9 cellular contexts compared by ENCODE assay signal in the genomic region with DNA sequence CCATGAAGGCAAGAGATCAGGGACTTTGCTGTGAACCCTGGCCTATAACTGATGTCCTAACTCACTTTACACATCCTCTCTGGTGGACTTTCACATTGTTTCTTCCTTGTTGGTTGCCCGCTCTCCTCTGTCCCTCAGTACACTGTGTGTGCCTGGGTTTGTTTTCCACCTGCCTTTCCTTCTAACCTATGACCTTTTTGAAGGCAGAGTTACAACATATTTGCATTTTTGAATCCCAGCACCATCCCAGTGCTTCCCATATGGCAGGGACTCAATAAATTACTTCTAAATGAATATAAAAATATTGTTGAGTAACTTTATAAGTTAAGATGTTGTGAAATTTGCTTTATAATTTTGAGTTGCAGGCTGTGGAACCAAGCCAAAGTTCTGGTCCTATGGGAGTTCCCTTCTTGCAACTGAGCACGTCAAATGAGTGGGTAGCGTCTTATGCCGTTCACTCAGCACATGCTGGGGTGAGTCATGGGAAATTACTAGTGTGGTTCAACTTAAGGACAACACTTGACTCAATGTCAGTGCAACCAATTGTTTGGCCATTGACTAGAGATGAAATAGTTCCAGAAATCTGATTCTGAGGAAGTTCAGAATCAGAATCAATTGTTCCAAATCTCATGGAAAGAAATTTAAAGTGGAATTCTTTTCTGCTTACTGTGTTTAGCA.
DNase-seq lines count a peak whose midpoint lies in the region; ATAC-seq and TF ChIP-seq lines count a peak whose summit lies in the region.
"Had no signal": no experiment of that assay in that cellular context is flagged by ENCODE, and none has a peak within 500 bp of the region (broad histone marks: within the 10 kb centered on the region; RNA-seq: fewer than 3 reads in every experiment).

No MANE protein-coding gene starts in this region.

- WGBS in psoas muscle, 3 donors = 29 to 37% (median 34%) methylated on average over 4 of the region's 4 CpGs

- H3K27me3 ChIP-seq in psoas muscle (ENCODE audit: insufficient read depth in 3 of 3, low read length in 2 of 3) = no peaks in the 10 kb centered on the region

- TF ChIP-seq CTCF in chondrocyte (IDR thresholded peaks at IDR 0.05) (no peak), psoas muscle (IDR thresholded peaks at IDR 0.05) (no peak)

- H3K27ac Mint-ChIP-seq in chondrocyte (ENCODE audit: unreplicated experiment) = peak overlapping the region; percentile 86
- H3K27ac Mint-ChIP-seq: dendritic cell treated with granulocyte-macrophage colony-stimulating factor and Interleukin-4, amounts not matched to agents 40 ng/mL and 50 ng/mL, for 4 days had no signal

- peaks cover 5% of the 10 kb centered on the region for H3K9me3 Mint-ChIP-seq in chondrocyte (ENCODE audit: low read depth)

- peaks cover 9% of the 10 kb centered on the region for H3K4me1 Mint-ChIP-seq in chondrocyte (ENCODE audit: low read depth)

- peak overlapping the region; percentile 28 for H3K4me3 Mint-ChIP-seq in chondrocyte (ENCODE audit: unreplicated experiment)
- H3K4me3 Mint-ChIP-seq: dendritic cell treated with granulocyte-macrophage colony-stimulating factor and Interleukin-4, amounts not matched to agents 40 ng/mL and 50 ng/mL, for 4 days had no signal

- peak; percentile 72 for ATAC-seq in GM19452 (IDR thresholded peaks at IDR 0.05; ENCODE audit: unreplicated experiment)
- peak; percentile 64 to 88 (median 86) for ATAC-seq in psoas muscle

- intact Hi-C loops in psoas muscle (cut with DNase I) = no loop called here

- H3K4me1 ChIP-seq in psoas muscle = no peaks in the 10 kb centered on the region

- H3K36me3 Mint-ChIP-seq in chondrocyte (ENCODE audit: low read depth) = no peaks in the 10 kb centered on the region

- H3K4me3 ChIP-seq in psoas muscle = no peak overlapping the region

- no peaks in the 10 kb centered on the region for H3K9me3 ChIP-seq in psoas muscle

- DNase-seq in Ammon's horn (ENCODE audit: low spot score) (peak; percentile 6), HK-2 (ENCODE audit: unreplicated experiment) (peak; percentile 37), chondrocyte (ENCODE audit: low spot score) (no peak), psoas muscle (peak; percentile 55 to 66), OCI-M2 (lab: John Stamatoyannopoulos, UW; ENCODE audit: unreplicated experiment) (no peak), SHP77 treated with DMSO at 0.1 percent for 48 hours (lab: John Stamatoyannopoulos, UW) (no peak)
- DNase-seq in stimulated activated CD4-positive, alpha-beta T cell treated with anti-CD3 and anti-CD28 coated beads, Interleukin-4, amount 100 ng/mL, for 1 hour = no peak

- H3K27ac ChIP-seq in psoas muscle = no peak overlapping the region

- H3K36me3 ChIP-seq in psoas muscle (ENCODE audit: insufficient read depth in 1 of 2, low read depth in 1 of 2) = no peaks in the 10 kb centered on the region

- no peaks in the 10 kb centered on the region for H3K27me3 Mint-ChIP-seq in chondrocyte (ENCODE audit: low read depth)
- H3K27me3 Mint-ChIP-seq: dendritic cell treated with granulocyte-macrophage colony-stimulating factor and Interleukin-4, amounts not matched to agents 40 ng/mL and 50 ng/mL, for 4 days had no signal

Comparison
In these comparisons a context has a peak if more than half of its experiments do, and no peak if none do; other contexts are left out.
1. DNase-seq: peak in Ammon's horn (single experiment), HK-2 (single experiment) and psoas muscle (2 of 2); none in chondrocyte (single experiment), stimulated activated CD4-positive, alpha-beta T cell treated with anti-CD3 and anti-CD28 coated beads, Interleukin-4, amount 100 ng/mL, for 1 hour (single experiment), OCI-M2 (single experiment) and SHP77 treated with DMSO at 0.1 percent for 48 hours (single experiment).